ENCODE assay signal across 19 cellular contexts in the genomic region with DNA sequence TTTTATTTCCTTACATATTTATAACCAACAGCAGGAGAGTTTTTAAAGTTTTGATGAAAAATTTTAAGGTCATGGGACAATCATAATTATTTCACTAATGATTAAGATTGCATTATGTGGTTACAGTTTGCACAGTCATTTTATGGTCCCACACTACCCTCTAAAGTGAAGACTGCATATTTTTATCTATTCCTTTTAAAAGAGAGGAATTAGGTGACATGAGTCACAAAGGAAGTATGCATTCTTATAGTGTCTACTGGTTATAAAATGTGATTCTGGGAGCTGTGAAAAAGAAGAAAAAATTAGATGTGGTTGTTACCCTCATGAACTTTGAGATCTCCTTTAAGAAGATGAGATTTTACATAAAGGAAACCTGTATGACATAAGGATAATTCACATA.
DNase-seq lines count a peak whose midpoint lies in the region; ATAC-seq and TF ChIP-seq lines count a peak whose summit lies in the region.
"Had no signal": no experiment of that assay in that cellular context is flagged by ENCODE, and none has a peak within 500 bp of the region (broad histone marks: within the 10 kb centered on the region; RNA-seq: fewer than 3 reads in every experiment).

No MANE protein-coding gene starts in this region.

- H3K4me1 ChIP-seq in GM23248 (ENCODE audit: insufficient read depth) = peaks cover 19% of the 10 kb centered on the region
- H3K4me1 ChIP-seq: adrenal gland, tibial nerve had no signal

- H3K4me3 ChIP-seq in GM23248 = no peak overlapping the region
- H3K4me3 ChIP-seq: adrenal gland, tibial nerve had no signal

- H3K36me3 ChIP-seq in GM23248 (ENCODE audit: low read depth) = no peaks in the 10 kb centered on the region
- H3K36me3 ChIP-seq: adrenal gland, tibial nerve had no signal

- H3K9me3 ChIP-seq in GM23248 (ENCODE audit: low read depth) = no peaks in the 10 kb centered on the region
- H3K9me3 ChIP-seq: adrenal gland, tibial nerve had no signal

- H3K4me2 ChIP-seq in GM23248 (ENCODE audit: unreplicated experiment) = peak overlapping the region; percentile 29
- H3K4me2 ChIP-seq: KMS-11 had no signal

- no peaks in the 10 kb centered on the region for H3F3A ChIP-seq in GM23248 (ENCODE audit: insufficient read depth)

- no peak overlapping the region for H2AFZ ChIP-seq in GM23248

- intact Hi-C loops in Right ventricle myocardium inferior (cut with DNase I) = no loop called here

- no peaks in the 10 kb centered on the region for H3K79me2 ChIP-seq in GM23248 (ENCODE audit: insufficient read depth)

- H3K27me3 ChIP-seq in GM23248 (replicated peaks; ENCODE audit: insufficient read depth) = no peaks in the 10 kb centered on the region
- H3K27me3 ChIP-seq: adrenal gland, tibial nerve had no signal

- no peaks in the 10 kb centered on the region for H4K20me1 ChIP-seq in GM23248 (ENCODE audit: insufficient read depth)

- DNase-seq in A172 (ENCODE audit: low spot score) (peak; percentile 88), GM23248 (peak; percentile 58), iris pigment epithelial cell (ENCODE audit: low read depth) (peak; percentile 45), NCI-H128 (lab: John Stamatoyannopoulos, UW; ENCODE audit: unreplicated experiment) (no peak), caudate nucleus (lab: John Stamatoyannopoulos, UW) (no peak), Right ventricle myocardium inferior (ENCODE audit: missing footprints) (no peak)
- DNase-seq: activated CD4-positive, alpha-beta T cell treated with anti-CD3 and anti-CD28 coated beads for 4 hours; adrenal gland; CD4-positive, alpha-beta memory T cell; effector memory CD8-positive, alpha-beta T cell; NCI-H1092 treated with DMSO at 0.1 percent for 48 hours; NCI-H748 treated with DMSO at 0.1 percent for 48 hours; right cardiac atrium; stimulated activated CD4-positive, alpha-beta T cell treated with anti-CD3 and anti-CD28 coated beads, Interleukin-1b, Interleukin-23, amount 100 ng/mL, for 48 hours; stimulated activated naive CD8-positive, alpha-beta T cell treated with anti-CD3 and anti-CD28 coated beads, Interleukin-15, Interleukin-2, amounts not matched to agents 100 U/mL and 50 U/mL, for 24 hours had no signal

- H3K27ac ChIP-seq in GM23248 (no peak overlapping the region), caudate nucleus (ENCODE audit: low read depth, low read length) (no peak overlapping the region)
- H3K27ac ChIP-seq: adrenal gland, KMS-11, tibial nerve had no signal

- ATAC-seq in SK-N-SH treated with all-trans-retinoic acid at 6 μM for 48 hours = peak; percentile 85
- ATAC-seq in GM21786 (IDR thresholded peaks at IDR 0.05; ENCODE audit: unreplicated experiment) = no peak
- ATAC-seq in Right ventricle myocardium inferior = no peak
- ATAC-seq: effector memory CD8-positive, alpha-beta T cell; right cardiac atrium; stimulated activated naive CD8-positive, alpha-beta T cell treated with anti-CD3 and anti-CD28 coated beads, Interleukin-15, Interleukin-2, amounts not matched to agents 100 U/mL and 50 U/mL, for 24 hours had no signal

- H3K9ac ChIP-seq in GM23248 = no peak overlapping the region
- H3K9ac ChIP-seq: KMS-11 had no signal

- in situ Hi-C loops in GM23248 (cut with MboI) = no loop called here

- H3K9me2 ChIP-seq in GM23248 (ENCODE audit: insufficient read depth) = no peaks in the 10 kb centered on the region

TF ChIP-seq in SK-N-SH treated with all-trans-retinoic acid at 6 μM for 48 hours, 23 proteins besides CTCF, POLR2A, EP300 and RAD21:
- TF ChIP-seq, protein P1, sequence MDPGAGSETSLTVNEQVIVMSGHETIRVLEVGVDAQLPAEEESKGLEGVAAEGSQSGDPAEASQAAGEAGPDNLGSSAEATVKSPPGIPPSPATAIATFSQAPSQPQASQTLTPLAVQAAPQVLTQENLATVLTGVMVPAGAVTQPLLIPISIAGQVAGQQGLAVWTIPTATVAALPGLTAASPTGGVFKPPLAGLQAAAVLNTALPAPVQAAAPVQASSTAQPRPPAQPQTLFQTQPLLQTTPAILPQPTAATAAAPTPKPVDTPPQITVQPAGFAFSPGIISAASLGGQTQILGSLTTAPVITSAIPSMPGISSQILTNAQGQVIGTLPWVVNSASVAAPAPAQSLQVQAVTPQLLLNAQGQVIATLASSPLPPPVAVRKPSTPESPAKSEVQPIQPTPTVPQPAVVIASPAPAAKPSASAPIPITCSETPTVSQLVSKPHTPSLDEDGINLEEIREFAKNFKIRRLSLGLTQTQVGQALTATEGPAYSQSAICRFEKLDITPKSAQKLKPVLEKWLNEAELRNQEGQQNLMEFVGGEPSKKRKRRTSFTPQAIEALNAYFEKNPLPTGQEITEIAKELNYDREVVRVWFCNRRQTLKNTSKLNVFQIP (CRISPR knock-in tag; IDR thresholded peaks at IDR 0.05; ENCODE audit: borderline replicate concordance, low read depth) = no peak
- no peak for TF ChIP-seq RARB (CRISPR knock-in tag; IDR thresholded peaks at IDR 0.05)
- TF ChIP-seq SNAI2 (CRISPR knock-in tag; IDR thresholded peaks at IDR 0.05) = no peak
- TF ChIP-seq CSDC2 (CRISPR knock-in tag; IDR thresholded peaks at IDR 0.05) = no peak
- no peak for TF ChIP-seq TOX (CRISPR knock-in tag; IDR thresholded peaks at IDR 0.05; ENCODE audit: borderline replicate concordance)
- TF ChIP-seq TCF4 (CRISPR knock-in tag; IDR thresholded peaks at IDR 0.05; ENCODE audit: borderline replicate concordance) = no peak
- TF ChIP-seq, protein P2, sequence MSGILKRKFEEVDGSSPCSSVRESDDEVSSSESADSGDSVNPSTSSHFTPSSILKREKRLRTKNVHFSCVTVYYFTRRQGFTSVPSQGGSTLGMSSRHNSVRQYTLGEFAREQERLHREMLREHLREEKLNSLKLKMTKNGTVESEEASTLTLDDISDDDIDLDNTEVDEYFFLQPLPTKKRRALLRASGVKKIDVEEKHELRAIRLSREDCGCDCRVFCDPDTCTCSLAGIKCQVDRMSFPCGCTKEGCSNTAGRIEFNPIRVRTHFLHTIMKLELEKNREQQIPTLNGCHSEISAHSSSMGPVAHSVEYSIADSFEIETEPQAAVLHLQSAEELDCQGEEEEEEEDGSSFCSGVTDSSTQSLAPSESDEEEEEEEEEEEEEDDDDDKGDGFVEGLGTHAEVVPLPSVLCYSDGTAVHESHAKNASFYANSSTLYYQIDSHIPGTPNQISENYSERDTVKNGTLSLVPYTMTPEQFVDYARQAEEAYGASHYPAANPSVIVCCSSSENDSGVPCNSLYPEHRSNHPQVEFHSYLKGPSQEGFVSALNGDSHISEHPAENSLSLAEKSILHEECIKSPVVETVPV (CRISPR knock-in tag; IDR thresholded peaks at IDR 0.05) = no peak
- TF ChIP-seq, protein P3, sequence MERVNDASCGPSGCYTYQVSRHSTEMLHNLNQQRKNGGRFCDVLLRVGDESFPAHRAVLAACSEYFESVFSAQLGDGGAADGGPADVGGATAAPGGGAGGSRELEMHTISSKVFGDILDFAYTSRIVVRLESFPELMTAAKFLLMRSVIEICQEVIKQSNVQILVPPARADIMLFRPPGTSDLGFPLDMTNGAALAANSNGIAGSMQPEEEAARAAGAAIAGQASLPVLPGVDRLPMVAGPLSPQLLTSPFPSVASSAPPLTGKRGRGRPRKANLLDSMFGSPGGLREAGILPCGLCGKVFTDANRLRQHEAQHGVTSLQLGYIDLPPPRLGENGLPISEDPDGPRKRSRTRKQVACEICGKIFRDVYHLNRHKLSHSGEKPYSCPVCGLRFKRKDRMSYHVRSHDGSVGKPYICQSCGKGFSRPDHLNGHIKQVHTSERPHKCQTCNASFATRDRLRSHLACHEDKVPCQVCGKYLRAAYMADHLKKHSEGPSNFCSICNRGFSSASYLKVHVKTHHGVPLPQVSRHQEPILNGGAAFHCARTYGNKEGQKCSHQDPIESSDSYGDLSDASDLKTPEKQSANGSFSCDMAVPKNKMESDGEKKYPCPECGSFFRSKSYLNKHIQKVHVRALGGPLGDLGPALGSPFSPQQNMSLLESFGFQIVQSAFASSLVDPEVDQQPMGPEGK (CRISPR knock-in tag; IDR thresholded peaks at IDR 0.05; ENCODE audit: borderline replicate concordance) = no peak
- TF ChIP-seq, protein P4, sequence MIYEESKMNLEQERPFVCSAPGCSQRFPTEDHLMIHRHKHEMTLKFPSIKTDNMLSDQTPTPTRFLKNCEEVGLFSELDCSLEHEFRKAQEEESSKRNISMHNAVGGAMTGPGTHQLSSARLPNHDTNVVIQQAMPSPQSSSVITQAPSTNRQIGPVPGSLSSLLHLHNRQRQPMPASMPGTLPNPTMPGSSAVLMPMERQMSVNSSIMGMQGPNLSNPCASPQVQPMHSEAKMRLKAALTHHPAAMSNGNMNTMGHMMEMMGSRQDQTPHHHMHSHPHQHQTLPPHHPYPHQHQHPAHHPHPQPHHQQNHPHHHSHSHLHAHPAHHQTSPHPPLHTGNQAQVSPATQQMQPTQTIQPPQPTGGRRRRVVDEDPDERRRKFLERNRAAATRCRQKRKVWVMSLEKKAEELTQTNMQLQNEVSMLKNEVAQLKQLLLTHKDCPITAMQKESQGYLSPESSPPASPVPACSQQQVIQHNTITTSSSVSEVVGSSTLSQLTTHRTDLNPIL (CRISPR knock-in tag; IDR thresholded peaks at IDR 0.05; ENCODE audit: low read depth) = no peak
- no peak for TF ChIP-seq ZNF70 (CRISPR knock-in tag; IDR thresholded peaks at IDR 0.05)
- TF ChIP-seq, protein P5, sequence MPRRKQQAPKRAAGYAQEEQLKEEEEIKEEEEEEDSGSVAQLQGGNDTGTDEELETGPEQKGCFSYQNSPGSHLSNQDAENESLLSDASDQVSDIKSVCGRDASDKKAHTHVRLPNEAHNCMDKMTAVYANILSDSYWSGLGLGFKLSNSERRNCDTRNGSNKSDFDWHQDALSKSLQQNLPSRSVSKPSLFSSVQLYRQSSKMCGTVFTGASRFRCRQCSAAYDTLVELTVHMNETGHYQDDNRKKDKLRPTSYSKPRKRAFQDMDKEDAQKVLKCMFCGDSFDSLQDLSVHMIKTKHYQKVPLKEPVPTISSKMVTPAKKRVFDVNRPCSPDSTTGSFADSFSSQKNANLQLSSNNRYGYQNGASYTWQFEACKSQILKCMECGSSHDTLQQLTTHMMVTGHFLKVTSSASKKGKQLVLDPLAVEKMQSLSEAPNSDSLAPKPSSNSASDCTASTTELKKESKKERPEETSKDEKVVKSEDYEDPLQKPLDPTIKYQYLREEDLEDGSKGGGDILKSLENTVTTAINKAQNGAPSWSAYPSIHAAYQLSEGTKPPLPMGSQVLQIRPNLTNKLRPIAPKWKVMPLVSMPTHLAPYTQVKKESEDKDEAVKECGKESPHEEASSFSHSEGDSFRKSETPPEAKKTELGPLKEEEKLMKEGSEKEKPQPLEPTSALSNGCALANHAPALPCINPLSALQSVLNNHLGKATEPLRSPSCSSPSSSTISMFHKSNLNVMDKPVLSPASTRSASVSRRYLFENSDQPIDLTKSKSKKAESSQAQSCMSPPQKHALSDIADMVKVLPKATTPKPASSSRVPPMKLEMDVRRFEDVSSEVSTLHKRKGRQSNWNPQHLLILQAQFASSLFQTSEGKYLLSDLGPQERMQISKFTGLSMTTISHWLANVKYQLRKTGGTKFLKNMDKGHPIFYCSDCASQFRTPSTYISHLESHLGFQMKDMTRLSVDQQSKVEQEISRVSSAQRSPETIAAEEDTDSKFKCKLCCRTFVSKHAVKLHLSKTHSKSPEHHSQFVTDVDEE (CRISPR knock-in tag; IDR thresholded peaks at IDR 0.05) = no peak
- TF ChIP-seq ARNTL (CRISPR knock-in tag; IDR thresholded peaks at IDR 0.05; ENCODE audit: borderline replicate concordance, low read depth) = no peak
TF ChIP-seq in SK-N-SH treated with all-trans-retinoic acid at 6 μM for 48 hours: peak in this region for 0.

Comparison
In these comparisons a context has a peak if more than half of its experiments do, and no peak if none do; other contexts are left out.
1. DNase-seq: peak in A172 (single experiment), GM23248 (single experiment) and iris pigment epithelial cell (single experiment); none in NCI-H128 (single experiment), caudate nucleus (0 of 61) and Right ventricle myocardium inferior (single experiment).